Comparison of ENCODE assay signal across 2 cellular contexts in the genomic region with DNA sequence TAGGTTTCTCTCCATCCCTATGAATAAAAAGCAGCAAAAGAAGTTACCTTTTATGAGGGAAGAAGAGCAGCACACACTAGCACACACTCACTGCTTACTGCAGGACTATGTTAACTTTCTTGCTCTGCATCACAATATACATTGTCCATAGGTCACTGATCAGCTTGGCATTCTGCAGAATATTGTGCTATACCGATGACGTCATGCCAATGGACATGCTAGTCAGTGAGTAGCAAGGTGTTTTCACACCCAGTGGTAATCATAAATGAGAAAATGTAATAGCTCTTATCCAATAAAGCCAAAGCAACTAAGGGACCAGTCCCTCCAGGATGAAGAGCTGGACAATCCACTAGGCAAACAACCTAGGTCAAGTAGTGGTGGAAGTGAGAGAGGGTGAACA.
A peak's percentile ranks its signal among the peaks of the same experiment; 100 is the strongest.
TF ChIP-seq lines count a peak whose summit lies in the region.

No MANE protein-coding gene starts in this region.

TF ChIP-seq in HepG2, 621 proteins besides CTCF, POLR2A, EP300 and RAD21:
- TF ChIP-seq, protein P1, sequence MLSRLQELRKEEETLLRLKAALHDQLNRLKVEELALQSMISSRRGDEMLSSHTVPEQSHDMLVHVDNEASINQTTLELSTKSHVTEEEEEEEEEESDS (CRISPR knock-in tag; IDR thresholded peaks at IDR 0.05; ENCODE audit: borderline replicate concordance) = no peak
- TF ChIP-seq ATF7 (IDR thresholded peaks at IDR 0.05) (peak; percentile 99), ATF7 (CRISPR knock-in tag; IDR thresholded peaks at IDR 0.05) (no peak), CREB1 (IDR thresholded peaks at IDR 0.05) (peak; percentile 94), CREB1 (CRISPR knock-in tag; IDR thresholded peaks at IDR 0.05) (no peak), HNF4A (CRISPR knock-in tag; IDR thresholded peaks at IDR 0.05) (no peak), MXD4 (CRISPR knock-in tag; IDR thresholded peaks at IDR 0.05) (no peak)
- TF ChIP-seq, protein P2, sequence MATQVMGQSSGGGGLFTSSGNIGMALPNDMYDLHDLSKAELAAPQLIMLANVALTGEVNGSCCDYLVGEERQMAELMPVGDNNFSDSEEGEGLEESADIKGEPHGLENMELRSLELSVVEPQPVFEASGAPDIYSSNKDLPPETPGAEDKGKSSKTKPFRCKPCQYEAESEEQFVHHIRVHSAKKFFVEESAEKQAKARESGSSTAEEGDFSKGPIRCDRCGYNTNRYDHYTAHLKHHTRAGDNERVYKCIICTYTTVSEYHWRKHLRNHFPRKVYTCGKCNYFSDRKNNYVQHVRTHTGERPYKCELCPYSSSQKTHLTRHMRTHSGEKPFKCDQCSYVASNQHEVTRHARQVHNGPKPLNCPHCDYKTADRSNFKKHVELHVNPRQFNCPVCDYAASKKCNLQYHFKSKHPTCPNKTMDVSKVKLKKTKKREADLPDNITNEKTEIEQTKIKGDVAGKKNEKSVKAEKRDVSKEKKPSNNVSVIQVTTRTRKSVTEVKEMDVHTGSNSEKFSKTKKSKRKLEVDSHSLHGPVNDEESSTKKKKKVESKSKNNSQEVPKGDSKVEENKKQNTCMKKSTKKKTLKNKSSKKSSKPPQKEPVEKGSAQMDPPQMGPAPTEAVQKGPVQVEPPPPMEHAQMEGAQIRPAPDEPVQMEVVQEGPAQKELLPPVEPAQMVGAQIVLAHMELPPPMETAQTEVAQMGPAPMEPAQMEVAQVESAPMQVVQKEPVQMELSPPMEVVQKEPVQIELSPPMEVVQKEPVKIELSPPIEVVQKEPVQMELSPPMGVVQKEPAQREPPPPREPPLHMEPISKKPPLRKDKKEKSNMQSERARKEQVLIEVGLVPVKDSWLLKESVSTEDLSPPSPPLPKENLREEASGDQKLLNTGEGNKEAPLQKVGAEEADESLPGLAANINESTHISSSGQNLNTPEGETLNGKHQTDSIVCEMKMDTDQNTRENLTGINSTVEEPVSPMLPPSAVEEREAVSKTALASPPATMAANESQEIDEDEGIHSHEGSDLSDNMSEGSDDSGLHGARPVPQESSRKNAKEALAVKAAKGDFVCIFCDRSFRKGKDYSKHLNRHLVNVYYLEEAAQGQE (IDR thresholded peaks at IDR 0.05; ENCODE audit: borderline replicate concordance in 1 of 2, low read depth in 1 of 2, low read length in 2 of 2) = no peak

TF ChIP-seq in GM12878, 131 proteins besides CTCF, POLR2A, EP300 and RAD21:
- TF ChIP-seq GATAD2B (conservative IDR thresholded peaks at IDR 0.05; ENCODE audit: low read depth) (no peak), ATF7 (IDR thresholded peaks at IDR 0.05; ENCODE audit: low read depth) (peak; percentile 44; the same call in 1 of the 2 replicates)
